In the genomic region with DNA sequence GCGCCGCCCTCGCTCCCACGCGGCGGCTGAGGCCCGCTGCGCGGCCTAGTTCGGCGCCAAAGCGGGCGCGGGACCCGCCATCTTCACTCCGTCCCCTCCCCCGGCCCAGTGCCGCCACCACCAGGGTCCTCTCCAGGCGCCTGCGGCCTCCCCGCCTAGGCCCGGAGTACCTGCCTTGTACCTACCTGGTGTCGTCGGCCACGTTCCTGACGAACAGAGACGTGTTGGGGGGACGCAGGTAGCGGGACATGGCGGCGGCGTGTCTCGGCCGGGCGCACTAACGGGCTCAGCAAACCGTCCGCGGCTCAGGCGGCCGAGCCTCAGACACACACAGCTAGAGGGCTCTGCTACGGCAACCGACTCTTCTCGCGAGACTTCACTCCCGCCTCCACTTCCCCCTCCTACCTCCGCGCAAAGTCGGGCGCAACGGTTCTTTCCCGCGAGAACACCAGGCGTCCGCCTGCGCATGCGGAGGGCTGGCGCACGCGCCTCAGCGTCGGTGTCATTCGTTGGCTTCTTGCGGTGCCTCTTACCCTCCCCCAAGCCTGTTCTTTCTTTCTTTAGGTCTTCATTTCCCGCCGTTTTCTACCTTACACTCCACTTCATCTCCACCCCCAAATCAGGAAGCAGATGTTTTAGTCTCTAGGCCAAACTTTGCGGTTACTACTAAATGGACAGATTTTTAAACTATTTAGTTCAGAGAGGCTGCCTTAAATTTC, we compare ENCODE assay signal across 8 cellular contexts. TPM values are rescaled to one million over a fixed set of nuclear protein-coding genes. Genes with fewer than 3 reads are reported as not detected.
A peak's percentile ranks its signal among the peaks of the same experiment; 100 is the strongest.
DNase-seq lines count a peak whose midpoint lies in the region; ATAC-seq, FAIRE-seq and TF ChIP-seq lines count a peak whose summit lies in the region.

A gene (minus strand): TSS at position 322 of the 719 bp plus-strand sequence. CDS start 72 bp downstream, at position 250.

- H3K4me3 ChIP-seq in body of pancreas (peak within 1 kb of the TSS; percentile 66 to 92), sigmoid colon (peak within 1 kb of the TSS; percentile 80 to 97 (median 86))

- TF ChIP-seq EP300 in sigmoid colon (IDR thresholded peaks at IDR 0.05) = peak in 1 of 4 donors; percentile 62

- peak in 6 of 7 experiments; percentile 15 to 69 (median 53) for TF ChIP-seq CTCF in body of pancreas (IDR thresholded peaks at IDR 0.05)
- TF ChIP-seq CTCF in sigmoid colon (IDR thresholded peaks at IDR 0.05) = peak in 1 of 4 experiments; percentile 33

- peak within 1 kb of the TSS; percentile 84 to 97 (median 96) for H3K27ac ChIP-seq in body of pancreas
- peak within 1 kb of the TSS; percentile 96 to 100 (median 98) for H3K27ac ChIP-seq in sigmoid colon

- H3K36me3 ChIP-seq in body of pancreas (replicated peaks in 1 of 2; ENCODE audit: insufficient read depth in 1 of 2, low read depth in 2 of 2) (no peaks in the 10 kb centered on the region), sigmoid colon (no peaks in the 10 kb centered on the region)

- WGBS in body of pancreas, 2 donors = 0 to 2% methylated on average over 20 to 67 of the region's 67 CpGs
- 0 to 1% methylated on average over 67 of the region's 67 CpGs for WGBS in sigmoid colon, 2 donors

- no peaks in the 10 kb centered on the region for H3K27me3 ChIP-seq in body of pancreas
- H3K27me3 ChIP-seq in sigmoid colon = no peaks in the 10 kb centered on the region

- peak; percentile 9 for FAIRE-seq in TTC549 (lab: Jason Lieb, UNC)

- TF ChIP-seq POLR2A in GM18526 (IDR thresholded peaks at IDR 0.05; ENCODE audit: extremely low read depth, insufficient read length) (peak; percentile 98), body of pancreas (IDR thresholded peaks at IDR 0.05) (peak; percentile 96 to 99 (median 99)), sigmoid colon (IDR thresholded peaks at IDR 0.05) (peak; percentile 99)

- ATAC-seq in HG03066 (IDR thresholded peaks at IDR 0.05; ENCODE audit: low read depth, unreplicated experiment) (peak; percentile 84), body of pancreas (peak; percentile 99)

- DNase-seq in A172 (ENCODE audit: low spot score) (peak; percentile 94), NCI-H2107 treated with DMSO at 0.1 percent for 48 hours (lab: John Stamatoyannopoulos, UW; ENCODE audit: unreplicated experiment) (peak; percentile 100), body of pancreas (peak; percentile 98 to 99 (median 98)), iPS DF 19.7 (ENCODE audit: low read depth, low spot score) (peak; percentile 98), sigmoid colon (peak; percentile 100)

- H3K9me3 ChIP-seq in body of pancreas (no peaks in the 10 kb centered on the region), sigmoid colon (no peaks in the 10 kb centered on the region)

- intact Hi-C loops in body of pancreas (cut with DNase I) (no loop called here), sigmoid colon (cut with DNase I) (loop anchor here (2.0 kb wide), 1 partner anchor 35 kb away; no protein-coding TSS in a partner anchor)

- H3K4me1 ChIP-seq in body of pancreas = peaks cover 60% of the 10 kb centered on the region
- H3K4me1 ChIP-seq in sigmoid colon = peaks cover 0 to 63% (median 53%) of the 10 kb centered on the region in 4 donors

RNA-seq across cellular contexts. Expression of the gene that starts here (rescaled TPM):
- total RNA-seq in A172 (2014; rRNA removed; shearing (Covaris generic)) = 96.5 and 106 TPM in 2 replicates
- total RNA-seq in body of pancreas (10 to 100 TPM; 61.5 to 89.7 TPM), sigmoid colon (100 to 1,000 TPM in 1 of 4 donors, 10 to 100 TPM in 3; 80.6 to 105 (median 93.9) TPM)
- 10 to 100 TPM; 42.6 to 61.5 (median 55.9) TPM for polyA plus RNA-seq in sigmoid colon

Comparison
In these comparisons a context has a peak if more than half of its experiments do, and no peak if none do; other contexts are left out.
1. Peak in every context shown above with its lines: DNase-seq, ATAC-seq, H3K4me3 ChIP-seq and H3K27ac ChIP-seq.